Comparison of ENCODE assay signal across 8 cellular contexts in the genomic region with DNA sequence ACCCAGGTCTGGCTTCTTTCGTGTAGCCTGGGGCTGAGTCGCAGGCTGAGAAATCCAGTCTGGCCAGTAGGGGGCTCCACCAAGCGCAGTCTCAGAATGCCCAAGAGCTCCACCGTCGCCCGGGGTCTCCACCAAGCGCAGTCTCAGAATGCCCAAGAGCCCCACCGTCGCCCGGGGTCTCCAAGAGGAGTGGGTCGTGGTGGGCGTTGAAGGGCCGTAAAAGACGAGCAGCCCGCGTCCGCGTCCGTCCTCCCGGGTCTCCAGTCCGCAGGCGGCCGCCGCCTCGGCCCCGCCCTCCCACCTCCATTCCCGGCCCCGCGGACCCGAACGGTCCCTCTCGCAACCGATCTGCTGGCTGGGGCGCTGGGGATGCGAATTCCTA. TPM values are rescaled to one million over a fixed set of nuclear protein-coding genes. Genes with fewer than 3 reads are reported as not detected.
A peak's percentile ranks its signal among the peaks of the same experiment; 100 is the strongest.
DNase-seq lines count a peak whose midpoint lies in the region; ATAC-seq, FAIRE-seq and TF ChIP-seq lines count a peak whose summit lies in the region.

No MANE protein-coding gene starts in this region.

- H3K27ac ChIP-seq in H1 (ENCODE audit: low read depth, low read length), result peak overlapping the region; percentile 93

- no peak overlapping the region for H2BK20ac ChIP-seq in H1 (ENCODE audit: low read length)

- H3K4me1 ChIP-seq in H1 (replicated peaks in 1 of 4; ENCODE audit: control insufficient read depth in 3 of 4, insufficient read depth in 4 of 4, low read length in 3 of 4), result peaks cover 5 to 17% (median 6%) of the 10 kb centered on the region in 4 experiments

- H3K27me3 Mint-ChIP-seq in CD14-positive monocyte (ENCODE audit: low read depth in 3 of 3), result peaks cover 0 to 2% (median 0%) of the 10 kb centered on the region in 3 donors

- H3K4me3 ChIP-seq in H1 (ENCODE audit: extremely low read depth in 1 of 4, insufficient read depth in 2 of 4, low read depth in 3 of 4, low read length in 4 of 4), result peak overlapping the region; percentile 76 to 100 (median 88)

- peak overlapping the region; percentile 15 for H4K91ac ChIP-seq in H1 (replicated peaks; ENCODE audit: insufficient read length, low read length)

- peak overlapping the region; percentile 19 for H4K8ac ChIP-seq in H1 (ENCODE audit: extremely low read depth, insufficient read depth, low read length)

- peak; percentile 88 for TF ChIP-seq CTCF in CD14-positive monocyte (IDR thresholded peaks at IDR 0.05)
- peak in 2 of 3 experiments; percentile 74 to 75; a peak in 3 of 4 replicates for TF ChIP-seq CTCF in H1 (IDR thresholded peaks at IDR 0.05; ENCODE audit: control extremely low read depth in 1 of 3, insufficient read depth in 1 of 3, low read depth in 1 of 3, low read length in 3 of 3)

- no peak for FAIRE-seq in H1 (lab: Jason Lieb, UNC)

- ATAC-seq in GM19351 (IDR thresholded peaks at IDR 0.05; ENCODE audit: unreplicated experiment), result peak; percentile 56
- ATAC-seq in HG03460 (IDR thresholded peaks at IDR 0.05; ENCODE audit: unreplicated experiment), result peak; percentile 55

- peak overlapping the region; percentile 32 for H3K4ac ChIP-seq in H1 (replicated peaks; ENCODE audit: insufficient read length, low read depth, low read length)

- peaks cover 47% of the 10 kb centered on the region for H3K4me1 Mint-ChIP-seq in CD14-positive monocyte

- H3K9ac ChIP-seq in H1 (replicated peaks in 1 of 4; ENCODE audit: extremely low read depth in 1 of 4, low read depth in 3 of 4, low read length in 3 of 4), result peak overlapping the region; percentile 57 to 93 (median 82)

- peak overlapping the region; percentile 54 to 93 for H3K4me2 ChIP-seq in H1 (ENCODE audit: insufficient read depth in 1 of 2, low read depth in 2 of 2, low read length in 2 of 2)

- H3K36me3 ChIP-seq in H1 (ENCODE audit: control insufficient read depth in 2 of 4, insufficient read depth in 4 of 4, low read length in 3 of 4), result peaks cover 3 to 27% (median 10%) of the 10 kb centered on the region in 4 experiments; a peak in 7 of 8 replicates

- H2AFZ ChIP-seq in H1 (ENCODE audit: low read length), result no peak overlapping the region

- no peaks in the 10 kb centered on the region for H3K27me3 ChIP-seq in H1 (replicated peaks in 1 of 4; ENCODE audit: control insufficient read depth in 3 of 4, extremely low read depth in 1 of 4, insufficient read depth in 3 of 4, low read length in 3 of 4)

- peak; percentile 88 for DNase-seq in CD14-positive monocyte (ENCODE audit: low spot score)
- DNase-seq in NCI-H82 (lab: John Stamatoyannopoulos, UW), result peak; percentile 87
- peak; percentile 68 to 89 (median 86) for DNase-seq in activated CD8-positive, alpha-beta memory T cell treated with anti-CD3 and anti-CD28 coated beads for 48 hours (ENCODE audit: low read depth in 2 of 3, low spot score in 2 of 3)
- peak; percentile 50 to 96 for DNase-seq in H1 (ENCODE audit: low read depth in 1 of 2, low spot score in 2 of 2)
- DNase-seq in mesenteric fat pad (ENCODE audit: low spot score), result peak; percentile 96
- peak; percentile 75 for DNase-seq in stimulated activated CD8-positive, alpha-beta memory T cell treated with anti-CD3 and anti-CD28 coated beads, Interleukin-12 subunit alpha, Interleukin-12 subunit beta, amount 100 ng/mL, for 4 hours (ENCODE audit: low read depth)

- H3K23ac ChIP-seq in H1 (ENCODE audit: insufficient read length), result no peak overlapping the region

- 0 out of 2 replicates have a peak overlapping the region, but pooled peaks have one; percentile 72 for H2BK15ac ChIP-seq in H1 (ENCODE audit: low read length)

- H3K79me2 ChIP-seq in H1 (ENCODE audit: control insufficient read depth in 1 of 2, insufficient read depth in 2 of 2, low read length in 2 of 2), result peaks cover 3 to 46% of the 10 kb centered on the region in 2 experiments; a peak in 3 of 4 replicates

- H4K5ac ChIP-seq in H1 (ENCODE audit: insufficient read length, low read depth, low read length), result peak overlapping the region; percentile 47

- no peak overlapping the region for H2AK5ac ChIP-seq in H1 (ENCODE audit: low read depth, low read length)

- H2BK12ac ChIP-seq in H1 (ENCODE audit: low read depth, low read length), result peak overlapping the region; percentile 50; the same call in 1 of the 2 replicates

- intact Hi-C loops in CD14-positive monocyte (cut with micrococcal nuclease), result loop anchor here (5.0 kb wide), 3 partner anchors 37 to 138 kb away; no protein-coding TSS in a partner anchor

- H3K14ac ChIP-seq in H1 (ENCODE audit: insufficient read length), result no peak overlapping the region

- peak; percentile 37 to 57 for TF ChIP-seq RAD21 in H1 (IDR thresholded peaks at IDR 0.05 in 1 of 2, conservative IDR thresholded peaks at IDR 0.05 in 1 of 2; ENCODE audit: low read depth in 2 of 2, low read length in 2 of 2)

- peaks cover 6% of the 10 kb centered on the region; the same call in 1 of the 2 replicates for H3K23me2 ChIP-seq in H1 (ENCODE audit: low read depth, low read length)

- H3K56ac ChIP-seq in H1 (replicated peaks; ENCODE audit: insufficient read length, low read depth, low read length), result peak overlapping the region; percentile 89

- 3% methylated on average over 29 of the region's 35 CpGs; no CpG with 5 or more reads in 1 of the 2 experiments for WGBS in H1 (ENCODE audit: extremely low coverage in 1 of 2, insufficient coverage in 1 of 2, insufficient read length in 1 of 2, insufficient replicate concordance in 2 of 2, low coverage in 1 of 2, low lambda C conversion rate in 2 of 2, missing lambda C conversion rate in 1 of 2), 2 experiments

- peak overlapping the region in 6 of 7 donors; percentile 97 to 100 (median 98) for H3K27ac Mint-ChIP-seq in CD14-positive monocyte

- H3K9me3 Mint-ChIP-seq in CD14-positive monocyte, result no peaks in the 10 kb centered on the region

- no peak for TF ChIP-seq EP300 in H1 (IDR thresholded peaks at IDR 0.05; ENCODE audit: borderline replicate concordance in 1 of 2, low read depth in 2 of 2, low read length in 2 of 2)

- peak overlapping the region; percentile 93 for H3K18ac ChIP-seq in H1 (ENCODE audit: extremely low read depth, low read length)

- TF ChIP-seq POLR2A in H1 (IDR thresholded peaks at IDR 0.05; ENCODE audit: control extremely low read depth in 1 of 2, low read depth in 2 of 2, low read length in 2 of 2), result no peak; a peak in 2 of 3 replicates

- no peaks in the 10 kb centered on the region for H3K9me3 ChIP-seq in H1 (ENCODE audit: insufficient read depth in 2 of 2, low read depth in 1 of 2, low read length in 1 of 2)

- H2BK120ac ChIP-seq in H1 (replicated peaks; ENCODE audit: low read depth, low read length), result no peak overlapping the region

- peaks cover 13 to 20% of the 10 kb centered on the region in 2 experiments for H4K20me1 ChIP-seq in H1 (replicated peaks in 1 of 2; ENCODE audit: control insufficient read depth in 1 of 2, insufficient read depth in 2 of 2, low read length in 2 of 2)

- H2BK5ac ChIP-seq in H1 (ENCODE audit: low read depth, low read length), result peak overlapping the region; percentile 92; the same call in 1 of the 2 replicates

- peaks cover 14% of the 10 kb centered on the region for H3K79me1 ChIP-seq in H1 (ENCODE audit: low read depth, low read length)

- peaks cover 0 to 15% of the 10 kb centered on the region in 2 donors for H3K36me3 Mint-ChIP-seq in CD14-positive monocyte

- peak overlapping the region; percentile 92 to 97 for H3K4me3 Mint-ChIP-seq in CD14-positive monocyte

- CTCF ChIA-PET in H1 (lab: Charles Lee; ENCODE audit: partially characterized antibody), result interaction anchor here (0.6 to 17.5 kb wide), 24 partner anchors 10 to 378 kb away, joined by 3 to 359 read pairs (median 6); a partner anchor contains a TSS

- POLR2A ChIA-PET in H1 (lab: Charles Lee; ENCODE audit: partially characterized antibody), result interaction anchor here (0.6 to 19.0 kb wide), 6 partner anchors 13 to 1604 kb away, joined by 3 to 518 read pairs (median 8); a partner anchor contains a TSS

TF ChIP-seq in H1, 55 proteins besides CTCF, POLR2A, EP300 and RAD21 (continues in another document):
- TF ChIP-seq ASH2L (IDR thresholded peaks at IDR 0.05; ENCODE audit: low read length), result no peak
- no peak for TF ChIP-seq SIX5 (IDR thresholded peaks at IDR 0.05; ENCODE audit: low read depth, low read length)
- peak; percentile 86 for TF ChIP-seq KDM4A (IDR thresholded peaks at IDR 0.05; ENCODE audit: low read depth, low read length, severe bottlenecking)

RNA-seq across cellular contexts. Expression of a gene that starts 0.9 kb away (rescaled TPM):
- 100 to 1,000 TPM; 198 to 331 TPM for polyA plus RNA-seq in CD14-positive monocyte
- 159 and 174 TPM in 2 replicates for total RNA-seq in H1 (2021; fragmentation: NEBNext Ultra II Directional; extraction: Animal tissue kit (Norgen Biotek cat#: 25700))
- 40.6 and 77.9 TPM in 2 replicates for polyA plus RNA-seq in H1 (2011; rRNA removed)
- 25.7 TPM for polyA plus RNA-seq in H1 (2011; cell fraction: cytosol; rRNA removed)
- 107 TPM for polyA plus RNA-seq in H1 (2011; cell fraction: nucleus; rRNA removed)
- polyA plus RNA-seq in H1 (2012, experiment 1 of 2), result 138 to 177 TPM (median 171 TPM) in 4 replicates
- polyA plus RNA-seq in H1 (2012, experiment 2 of 2), result 172 TPM
- 166 TPM for polyA plus RNA-seq in H1 (2013, experiment 1 of 2)
- 163 TPM for polyA plus RNA-seq in H1 (2013, experiment 2 of 2)
- polyA minus RNA-seq in H1 (2011; rRNA and poly(A)+ RNA removed), result 21.5 and 32.9 TPM in 2 replicates
- polyA minus RNA-seq in H1 (2011; cell fraction: cytosol; rRNA and poly(A)+ RNA removed), result 70.7 TPM
- polyA minus RNA-seq in H1 (2011; cell fraction: nucleus; rRNA and poly(A)+ RNA removed), result 64.8 TPM
- total RNA-seq in mesenteric fat pad, result 271 TPM

RNA-seq across cellular contexts. Expression of a gene that starts 17.7 kb away (rescaled TPM):
- polyA plus RNA-seq in CD14-positive monocyte, result under 1 TPM in 1 of 2 donors, not detected in 1; 0.72 TPM
- 35.5 and 38.2 TPM in 2 replicates for total RNA-seq in H1 (2021; fragmentation: NEBNext Ultra II Directional; extraction: Animal tissue kit (Norgen Biotek cat#: 25700))
- polyA plus RNA-seq in H1 (2011; rRNA removed), result 23.1 and 28.8 TPM in 2 replicates
- polyA plus RNA-seq in H1 (2011; cell fraction: cytosol; rRNA removed), result 27.9 TPM
- 37.7 TPM for polyA plus RNA-seq in H1 (2011; cell fraction: nucleus; rRNA removed)
- polyA plus RNA-seq in H1 (2012, experiment 1 of 2), result 22.4 to 28.3 TPM (median 26.2 TPM) in 4 replicates
- 25.4 TPM for polyA plus RNA-seq in H1 (2012, experiment 2 of 2)
- polyA plus RNA-seq in H1 (2013, experiment 1 of 2), result 11.6 TPM
- polyA plus RNA-seq in H1 (2013, experiment 2 of 2), result 12.8 TPM
- polyA minus RNA-seq in H1 (2011; rRNA and poly(A)+ RNA removed), result 51.2 and 57.7 TPM in 2 replicates
- polyA minus RNA-seq in H1 (2011; cell fraction: cytosol; rRNA and poly(A)+ RNA removed), result 20.8 TPM
- 25.5 TPM for polyA minus RNA-seq in H1 (2011; cell fraction: nucleus; rRNA and poly(A)+ RNA removed)
- 1.8 TPM for total RNA-seq in mesenteric fat pad

RNA-seq across cellular contexts. Expression of a gene that starts 28.4 kb away (rescaled TPM):
- under 1 TPM in 1 of 2 donors, not detected in 1; 0.50 TPM for polyA plus RNA-seq in CD14-positive monocyte
- 133 and 139 TPM in 2 replicates for total RNA-seq in H1 (2021; fragmentation: NEBNext Ultra II Directional; extraction: Animal tissue kit (Norgen Biotek cat#: 25700))
- polyA plus RNA-seq in H1 (2011; rRNA removed), result 86.5 and 113 TPM in 2 replicates
- 103 TPM for polyA plus RNA-seq in H1 (2011; cell fraction: cytosol; rRNA removed)
- 324 TPM for polyA plus RNA-seq in H1 (2011; cell fraction: nucleus; rRNA removed)
- 107 to 123 TPM (median 120 TPM) in 4 replicates for polyA plus RNA-seq in H1 (2012, experiment 1 of 2)
- polyA plus RNA-seq in H1 (2012, experiment 2 of 2), result 106 TPM
- 176 TPM for polyA plus RNA-seq in H1 (2013, experiment 1 of 2)
- polyA plus RNA-seq in H1 (2013, experiment 2 of 2), result 162 TPM
- 185 and 189 TPM in 2 replicates for polyA minus RNA-seq in H1 (2011; rRNA and poly(A)+ RNA removed)
- polyA minus RNA-seq in H1 (2011; cell fraction: cytosol; rRNA and poly(A)+ RNA removed), result 79.6 TPM
- polyA minus RNA-seq in H1 (2011; cell fraction: nucleus; rRNA and poly(A)+ RNA removed), result 128 TPM
- total RNA-seq in mesenteric fat pad, result 0.22 TPM

Comparison
In these comparisons a context has a peak if more than half of its experiments do, and no peak if none do; other contexts are left out.
1. Peak in every context shown above with its lines: DNase-seq, ATAC-seq, H3K4me3 ChIP-seq and H3K27ac ChIP-seq.
2. RNA of a gene that starts 17.7 kb away (total RNA-seq): 35.5 to 38.2 TPM in H1; 1.8 TPM in mesenteric fat pad (single experiment); every median in the first group is over 10 times any median in the second.
3. RNA of a gene that starts 28.4 kb away (total RNA-seq): 133 to 139 TPM in H1; 0.22 TPM in mesenteric fat pad (single experiment); every median in the first group is over 100 times any median in the second.